22 cellular contexts compared by ENCODE assay signal in the genomic region with DNA sequence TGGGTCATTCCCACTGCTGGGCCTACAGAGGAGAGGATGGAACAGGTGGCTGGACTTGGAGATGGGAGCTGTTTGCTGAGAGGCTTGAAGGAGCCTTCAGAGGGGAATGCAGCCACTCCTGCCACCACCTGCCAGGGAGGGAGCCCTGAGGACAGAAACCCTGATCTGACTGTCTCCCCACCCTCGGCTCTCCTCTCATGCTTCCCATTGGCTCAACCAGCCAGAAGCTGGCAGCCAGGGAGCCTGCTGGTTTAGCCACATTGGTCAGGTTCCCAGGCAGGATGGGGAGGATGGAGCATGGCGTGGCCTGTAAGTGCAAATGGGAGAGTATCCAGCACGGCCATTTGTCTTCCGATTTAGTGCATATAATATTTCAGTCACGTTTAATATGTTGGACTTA. TPM values are rescaled to one million over a fixed set of nuclear protein-coding genes. Genes with fewer than 3 reads are reported as not detected.
A peak's percentile ranks its signal among the peaks of the same experiment; 100 is the strongest.
DNase-seq lines count a peak whose midpoint lies in the region; ATAC-seq and TF ChIP-seq lines count a peak whose summit lies in the region.
"Had no signal": no experiment of that assay in that cellular context is flagged by ENCODE, and none has a peak within 500 bp of the region (broad histone marks: within the 10 kb centered on the region; RNA-seq: fewer than 3 reads in every experiment).

No MANE protein-coding gene starts in this region.

- no peak overlapping the region for H2BK15ac ChIP-seq in mesendoderm (replicated peaks; ENCODE audit: low read depth)

- no peaks in the 10 kb centered on the region for H3K9me3 ChIP-seq in sigmoid colon
- H3K9me3 ChIP-seq: BE2C had no signal

- WGBS in mesendoderm (ENCODE audit: extremely low coverage, insufficient coverage, low lambda C conversion rate): no CpG with 5 or more reads among the region's 5 CpGs
- 80 to 90% methylated on average over 5 of the region's 5 CpGs for WGBS in sigmoid colon, 2 donors

- intact Hi-C loops in head of caudate nucleus (cut with DNase I) (no loop called here), sigmoid colon (cut with DNase I) (no loop called here), posterior vena cava (cut with DNase I) (no loop called here)

- no peak overlapping the region for H2AK5ac ChIP-seq in mesendoderm (ENCODE audit: low read length)

- H3K4me1 Mint-ChIP-seq in WTC11: peaks cover 3% of the 10 kb centered on the region

- no peak overlapping the region for H4K5ac ChIP-seq in mesendoderm (ENCODE audit: low read length)

- POLR2A ChIA-PET in WTC11 (lab: Charles Lee): no interaction called here

- TF ChIP-seq POLR2A in sigmoid colon (IDR thresholded peaks at IDR 0.05): no peak

- H3K27me3 Mint-ChIP-seq in WTC11 (ENCODE audit: low read depth): peaks cover 3% of the 10 kb centered on the region

- H3K4me3 ChIP-seq in mesendoderm (ENCODE audit: low read length) (no peak overlapping the region), sigmoid colon (no peak overlapping the region)
- H3K4me3 ChIP-seq: GM23248 had no signal

- no peak overlapping the region for H2BK120ac ChIP-seq in mesendoderm (ENCODE audit: low read depth, low read length)

- TF ChIP-seq CTCF in GM13976 (IDR thresholded peaks at IDR 0.05; ENCODE audit: borderline replicate concordance, control extremely low read depth, extremely low read depth, insufficient read depth, missing control alignments): no peak
- no peak for TF ChIP-seq CTCF in WTC11 (IDR thresholded peaks at IDR 0.05)
- no peak for TF ChIP-seq CTCF in sigmoid colon (IDR thresholded peaks at IDR 0.05)

- H3K79me2 ChIP-seq in mesendoderm (ENCODE audit: control insufficient read depth, insufficient read depth, low read length): no peaks in the 10 kb centered on the region

- H3K27ac Mint-ChIP-seq in WTC11: no peak overlapping the region
- H3K27ac Mint-ChIP-seq: CD8-positive, alpha-beta T cell had no signal

- no peak overlapping the region for H3K56ac ChIP-seq in mesendoderm (ENCODE audit: low read length)

- peak; percentile 15 for DNase-seq in NCI-H146 (lab: John Stamatoyannopoulos, UW)
- DNase-seq in NCI-H146 treated with DMSO at 0.1 percent for 48 hours (lab: John Stamatoyannopoulos, UW; ENCODE audit: unreplicated experiment): no peak
- peak; percentile 2 for DNase-seq in GM13976 (ENCODE audit: low spot score)
- DNase-seq in WTC11 (ENCODE audit: low spot score): no peak
- DNase-seq in mesendoderm: peak; percentile 14
- DNase-seq in head of caudate nucleus: no peak
- no peak for DNase-seq in sigmoid colon
- DNase-seq in posterior vena cava (ENCODE audit: low spot score): no peak
- DNase-seq: BE2C, DND-41, GDM1, GM23248, NCI-H1105 treated with DMSO at 0.1 percent for 48 hours, NCI-H2081, NCI-H446, NCI-H748 treated with DMSO at 0.1 percent for 48 hours, OCI-M1, SHP77 treated with DMSO at 0.1 percent for 48 hours had no signal

- in situ Hi-C loops in GM13976 (cut with MboI; ENCODE audit: low sequenced_read_pairs, unreplicated experiment): no loop called here

- H2BK5ac ChIP-seq in mesendoderm (ENCODE audit: low read length): no peak overlapping the region

- H3K27ac ChIP-seq in mesendoderm (ENCODE audit: low read depth, low read length): no peak overlapping the region
- no peak overlapping the region for H3K27ac ChIP-seq in sigmoid colon
- H3K27ac ChIP-seq: 22Rv1, GM23248 had no signal

- ATAC-seq in WTC11: peak; percentile 78
- ATAC-seq: CD8-positive, alpha-beta T cell had no signal

- H3K4me1 ChIP-seq in mesendoderm (ENCODE audit: control insufficient read depth, low read depth, low read length): no peaks in the 10 kb centered on the region
- H3K4me1 ChIP-seq in sigmoid colon: no peaks in the 10 kb centered on the region
- H3K4me1 ChIP-seq: BE2C had no signal

- H3K36me3 ChIP-seq in mesendoderm (ENCODE audit: control insufficient read depth, insufficient read depth, low read length) (no peaks in the 10 kb centered on the region), sigmoid colon (no peaks in the 10 kb centered on the region)
- H3K36me3 ChIP-seq: BE2C had no signal

- H3K18ac ChIP-seq in mesendoderm (ENCODE audit: low read length): no peak overlapping the region

- H3K9me3 Mint-ChIP-seq in WTC11: no peaks in the 10 kb centered on the region
- H3K9me3 Mint-ChIP-seq: CD8-positive, alpha-beta T cell had no signal

- H3K27me3 ChIP-seq in mesendoderm (ENCODE audit: insufficient read depth, low read length, poor library complexity) (no peaks in the 10 kb centered on the region), sigmoid colon (peaks cover 0 to 3% (median 0%) of the 10 kb centered on the region in 3 donors)

- H3K4me2 ChIP-seq in mesendoderm (ENCODE audit: low read length): no peak overlapping the region

- CTCF ChIA-PET in WTC11 (lab: Charles Lee): interaction anchor here (1.7 kb wide), 1 partner anchor 91 kb away, joined by 4 read pairs; no protein-coding TSS in a partner anchor

- H3K9ac ChIP-seq in mesendoderm (ENCODE audit: low read length): no peak overlapping the region
- H3K9ac ChIP-seq: GM23248 had no signal

- H3K4ac ChIP-seq in mesendoderm (ENCODE audit: low read depth, low read length): no peak overlapping the region

- no peak for TF ChIP-seq EP300 in sigmoid colon (IDR thresholded peaks at IDR 0.05)

- no peaks in the 10 kb centered on the region for H3K36me3 Mint-ChIP-seq in WTC11
- H3K36me3 Mint-ChIP-seq: CD8-positive, alpha-beta T cell had no signal

- H3K79me1 ChIP-seq in mesendoderm (ENCODE audit: low read length): no peaks in the 10 kb centered on the region

- no peak overlapping the region for H4K8ac ChIP-seq in mesendoderm (ENCODE audit: low read depth, low read length)

- no peak overlapping the region for H3K4me3 Mint-ChIP-seq in WTC11
- H3K4me3 Mint-ChIP-seq: CD8-positive, alpha-beta T cell had no signal

- no peak overlapping the region for H3K23ac ChIP-seq in mesendoderm (ENCODE audit: low read length)

TF ChIP-seq in WTC11, 78 proteins besides CTCF, POLR2A, EP300 and RAD21:
- TF ChIP-seq ERG (CRISPR knock-in tag; IDR thresholded peaks at IDR 0.05): no peak
- no peak for TF ChIP-seq AFF4 (CRISPR knock-in tag; IDR thresholded peaks at IDR 0.05; ENCODE audit: borderline replicate concordance)
- no peak for TF ChIP-seq KAT7 (CRISPR knock-in tag; IDR thresholded peaks at IDR 0.05; ENCODE audit: borderline replicate concordance)
- TF ChIP-seq ESRRA (CRISPR knock-in tag; IDR thresholded peaks at IDR 0.05; ENCODE audit: borderline replicate concordance): no peak
- TF ChIP-seq TP53 (CRISPR knock-in tag; IDR thresholded peaks at IDR 0.05): no peak
TF ChIP-seq in WTC11: peak in this region for 0.

RNA-seq across cellular contexts. Expression of gene TREM1, which starts 12.8 kb away (rescaled TPM):
- total RNA-seq in WTC11 (2021) (not detected in 3 replicates), sigmoid colon (1 to 10 TPM in 3 of 4 donors, under 1 TPM in 1; 0.36 to 3.5 (median 2.0) TPM), posterior vena cava (1 to 10 TPM; 3.8 to 4.0 TPM)
- 0.03 TPM for polyA plus RNA-seq in mesendoderm (2013, experiment 1 of 2)
- polyA plus RNA-seq in mesendoderm (2013, experiment 2 of 2): 0.07 TPM
- polyA plus RNA-seq in sigmoid colon: 1 to 10 TPM in 2 of 3 donors, under 1 TPM in 1; 0.74 to 6.0 (median 1.8) TPM
- total RNA-seq: GM23248, RPMI7951 had no signal
- polyA plus RNA-seq: AG04450, GM23248 had no signal

RNA-seq across cellular contexts. Expression of gene TREML4, which starts 45.5 kb away (rescaled TPM):
- total RNA-seq in WTC11 (2021): not detected in 3 replicates
- polyA plus RNA-seq in mesendoderm (2013, experiment 1 of 2): not detected
- polyA plus RNA-seq in mesendoderm (2013, experiment 2 of 2): 0.06 TPM
- total RNA-seq in sigmoid colon: not detected
- under 1 TPM in 1 of 3 donors, not detected in 2; 0.22 TPM for polyA plus RNA-seq in sigmoid colon
- under 1 TPM in 1 of 2 donors, not detected in 1; 0.14 TPM for total RNA-seq in posterior vena cava
- total RNA-seq: CD8-positive, alpha-beta T cell; GM23248; RPMI7951 had no signal
- polyA plus RNA-seq: AG04450, GM23248 had no signal

Comparison
In these comparisons a context has a peak if more than half of its experiments do, and no peak if none do; other contexts are left out.
1. DNase-seq: peak in NCI-H146 (single experiment), GM13976 (single experiment) and mesendoderm (single experiment); none in NCI-H146 treated with DMSO at 0.1 percent for 48 hours (single experiment), WTC11 (single experiment), head of caudate nucleus (0 of 42), sigmoid colon (single experiment) and posterior vena cava (single experiment).